ENCODE assay signal across 16 cellular contexts in genomic region chr7:139752600-139752999, GRCh38.
"Had no signal": no experiment of that assay in that cellular context is flagged by ENCODE, and none has a peak within 500 bp of the region (broad histone marks: within the 10 kb centered on the region; RNA-seq: fewer than 3 reads in every experiment).

No MANE protein-coding gene starts in this region.

- H3K9me3 ChIP-seq: ascending aorta, colonic mucosa, mucosa of descending colon, spleen, testis had no signal

- H3K27me3 ChIP-seq: ascending aorta, colonic mucosa, spleen, testis had no signal

- DNase-seq: activated CD4-positive, alpha-beta memory T cell treated with anti-CD3 and anti-CD28 coated beads for 36 hours; activated naive CD8-positive, alpha-beta T cell treated with anti-CD3 and anti-CD28 coated beads, Interleukin-2, amount 10 ng/mL, durations not matched to agents 7 days and 5 days; activated T-cell treated with anti-CD3 and anti-CD28 coated beads, Interleukin-2, amount 50 U/mL, for 72 hours; colonic mucosa; effector CD4-positive, alpha-beta T cell; mammary epithelial cell; mucosa of descending colon; spleen; stimulated activated CD4-positive, alpha-beta T cell treated with anti-CD3 and anti-CD28 coated beads, Interleukin-1b, Interleukin-23, amount 100 ng/mL, for 48 hours; stimulated activated naive CD4-positive, alpha-beta T cell treated with Interleukin-2 at 50 U/mL for 16 hours; T1000; testis had no signal

- H3K36me3 ChIP-seq: ascending aorta, colonic mucosa had no signal

- FAIRE-seq: frontal cortex, urothelium cell line had no signal

- H3K27ac ChIP-seq: ascending aorta, spleen, testis, VCaP had no signal

- H3K4me3 ChIP-seq: ascending aorta, colonic mucosa, mucosa of descending colon, spleen, testis had no signal
